In genomic region chr4:93779228-93779627, GRCh38 we compare ENCODE assay signal across 2 cellular contexts.
TF ChIP-seq lines count a peak whose summit lies in the region.

No MANE protein-coding gene starts in this region.

TF ChIP-seq in GM23338, 12 proteins besides CTCF, POLR2A, EP300 and RAD21 (continued from another document):
- 0 out of 2 replicates have a peak, but pooled peaks have one; percentile 20 for TF ChIP-seq ZNF462 (CRISPR knock-in tag; IDR thresholded peaks at IDR 0.05)

TF ChIP-seq in HCT116, 20 proteins besides CTCF, POLR2A, EP300 and RAD21:
- no peak for TF ChIP-seq REST (IDR thresholded peaks at IDR 0.05; ENCODE audit: low read depth)
- TF ChIP-seq JUND (IDR thresholded peaks at IDR 0.05) = no peak
- TF ChIP-seq EZH2 (IDR thresholded peaks at IDR 0.05) = no peak
- no peak for TF ChIP-seq CBX3 (IDR thresholded peaks at IDR 0.05; ENCODE audit: low read depth)
- no peak for TF ChIP-seq ATF3 (IDR thresholded peaks at IDR 0.05)
- TF ChIP-seq ZBTB33 (IDR thresholded peaks at IDR 0.05; ENCODE audit: extremely low read depth, insufficient replicate concordance, low read length) = no peak
- no peak for TF ChIP-seq SIN3A (IDR thresholded peaks at IDR 0.05; ENCODE audit: low read depth)
- TF ChIP-seq POLR2AphosphoS5 (IDR thresholded peaks at IDR 0.05; ENCODE audit: low read depth, low read length) = no peak
- TF ChIP-seq FOSL1 (IDR thresholded peaks at IDR 0.05; ENCODE audit: low read depth) = no peak
- TF ChIP-seq SRF (IDR thresholded peaks at IDR 0.05; ENCODE audit: low read depth) = no peak
- TF ChIP-seq MAX (IDR thresholded peaks at IDR 0.05) = no peak
- no peak for TF ChIP-seq ZNF274 (IDR thresholded peaks at IDR 0.05; ENCODE audit: low read depth, low read length)
- TF ChIP-seq EZH2phosphoT487 (IDR thresholded peaks at IDR 0.05; ENCODE audit: borderline replicate concordance) = no peak
- no peak for TF ChIP-seq CEBPB (IDR thresholded peaks at IDR 0.05; ENCODE audit: low read depth)
- no peak for TF ChIP-seq YY1 (IDR thresholded peaks at IDR 0.05; ENCODE audit: extremely low read depth, insufficient replicate concordance, low read depth, low read length)
- no peak for TF ChIP-seq TCF7L2 (IDR thresholded peaks at IDR 0.05; ENCODE audit: borderline replicate concordance, extremely low read depth, insufficient read depth, insufficient read length)
- no peak for TF ChIP-seq ELF1 (IDR thresholded peaks at IDR 0.05; ENCODE audit: borderline replicate concordance, low read depth)
- TF ChIP-seq SP1 (IDR thresholded peaks at IDR 0.05; ENCODE audit: low read depth) = no peak
TF ChIP-seq in HCT116: peak in this region for 0.
